Comparison of ENCODE assay signal across 16 cellular contexts in genomic region chr21:28421716-28422480, GRCh38.
DNase-seq lines count a peak whose midpoint lies in the region; ATAC-seq and TF ChIP-seq lines count a peak whose summit lies in the region.
"Had no signal": no experiment of that assay in that cellular context is flagged by ENCODE, and none has a peak within 500 bp of the region (broad histone marks: within the 10 kb centered on the region; RNA-seq: fewer than 3 reads in every experiment).

No MANE protein-coding gene starts in this region.

- H3K4me1 Mint-ChIP-seq in osteocyte (ENCODE audit: unreplicated experiment) = peaks cover 43% of the 10 kb centered on the region
- H3K4me1 Mint-ChIP-seq: brain had no signal

- in situ Hi-C loops in IMR-90 (cut with MboI; ENCODE audit: low sequenced_read_pairs) = no loop called here

- H3K4me3 ChIP-seq in AG04449 (ENCODE audit: low read depth, low read length) (no peak overlapping the region), IMR-90 (ENCODE audit: insufficient read depth, low read depth, low read length) (no peak overlapping the region), esophagus muscularis mucosa (no peak overlapping the region)
- H3K4me3 ChIP-seq: heart left ventricle, prostate gland had no signal

- no peaks in the 10 kb centered on the region for H3K9me3 Mint-ChIP-seq in osteocyte (ENCODE audit: unreplicated experiment)
- H3K9me3 Mint-ChIP-seq: brain; effector memory CD8-positive, alpha-beta T cell; type B pancreatic cell had no signal

- H3K79me1 ChIP-seq in IMR-90 (ENCODE audit: low read depth in 1 of 2, low read length in 2 of 2) = no peaks in the 10 kb centered on the region

- peak overlapping the region; percentile 72 for H4K91ac ChIP-seq in IMR-90 (ENCODE audit: insufficient read depth, low read depth, low read length)

- no peaks in the 10 kb centered on the region for H3K9me1 ChIP-seq in IMR-90 (ENCODE audit: insufficient read depth, low read length)

- H3K27ac Mint-ChIP-seq in osteocyte (ENCODE audit: unreplicated experiment) = peak overlapping the region; percentile 90
- H3K27ac Mint-ChIP-seq: brain; effector memory CD8-positive, alpha-beta T cell; type B pancreatic cell had no signal

- peak overlapping the region; percentile 67; the same call in 1 of the 2 replicates for H3K14ac ChIP-seq in IMR-90 (replicated peaks; ENCODE audit: low read depth, low read length)

- H3K9ac ChIP-seq in IMR-90 (ENCODE audit: low read depth, low read length) = no peak overlapping the region

- H2BK5ac ChIP-seq in IMR-90 (ENCODE audit: low read depth, low read length, poor library complexity, severe bottlenecking) = peak overlapping the region; percentile 87

- POLR2A ChIA-PET in AG04449 (lab: Yijun Ruan, JAX) (interaction anchor here (1.0 kb wide), 1 partner anchor 10 kb away, joined by 3 read pairs; no protein-coding TSS in a partner anchor), IMR-90 (lab: Charles Lee; ENCODE audit: unreplicated experiment) (no interaction called here)

- peak overlapping the region; percentile 100 for H3K18ac ChIP-seq in IMR-90 (ENCODE audit: low read depth, low read length)

- H3K27ac ChIP-seq in IMR-90 (ENCODE audit: insufficient read depth, low read length) (peak overlapping the region; percentile 79; the same call in 1 of the 2 replicates), esophagus muscularis mucosa (replicated peaks in 1 of 4) (peak overlapping the region in 3 of 4 donors; percentile 17 to 55 (median 37))
- H3K27ac ChIP-seq: heart left ventricle, prostate gland, VCaP had no signal

- intact Hi-C loops in IMR-90 (cut with micrococcal nuclease) (loop anchor here (10.0 kb wide), 1 partner anchor 1577 kb away; the partner anchor contains the start of gene ADAMTS1), esophagus muscularis mucosa (cut with DNase I) (no loop called here)

- peak overlapping the region; percentile 63 for H3K4ac ChIP-seq in IMR-90 (ENCODE audit: low read depth, low read length)

- H3K36me3 Mint-ChIP-seq in osteocyte (ENCODE audit: unreplicated experiment) = no peaks in the 10 kb centered on the region
- H3K36me3 Mint-ChIP-seq: brain, type B pancreatic cell had no signal

- H3K9me3 ChIP-seq in IMR-90 (ENCODE audit: control insufficient read depth, insufficient read depth, low read length) = no peaks in the 10 kb centered on the region
- no peaks in the 10 kb centered on the region for H3K9me3 ChIP-seq in esophagus muscularis mucosa
- H3K9me3 ChIP-seq: heart left ventricle, prostate gland had no signal

- H4K5ac ChIP-seq in IMR-90 (ENCODE audit: low read depth, low read length) = peak overlapping the region; percentile 98

- ATAC-seq in IMR-90 (ENCODE audit: low read depth) (peak; percentile 56), GM19324 (IDR thresholded peaks at IDR 0.05; ENCODE audit: low FRiP score, unreplicated experiment) (no peak)
- ATAC-seq: effector memory CD8-positive, alpha-beta T cell had no signal

- TF ChIP-seq POLR2A in IMR-90 (IDR thresholded peaks at IDR 0.05; ENCODE audit: low read depth, low read length) = no peak
- no peak for TF ChIP-seq POLR2A in esophagus muscularis mucosa (IDR thresholded peaks at IDR 0.05; ENCODE audit: low read depth)

- H2AK9ac ChIP-seq in IMR-90 (replicated peaks; ENCODE audit: low read depth, low read length, poor library complexity) = no peak overlapping the region

- TF ChIP-seq EP300 in esophagus muscularis mucosa (IDR thresholded peaks at IDR 0.05) = no peak

- DNase-seq in AG04449 (ENCODE audit: low read depth, low spot score) (peak; percentile 86), IMR-90 (peak; percentile 78), esophagus muscularis mucosa (ENCODE audit: extremely low spot score) (no peak), osteocyte (ENCODE audit: extremely low spot score, unreplicated experiment) (no peak)
- DNase-seq in stimulated activated CD4-positive, alpha-beta T cell treated with anti-CD3 and anti-CD28 coated beads, Interleukin-4, amount 100 ng/mL, for 4 hours = no peak
- no peak for DNase-seq in activated CD4-positive, alpha-beta T cell treated with anti-CD3 and anti-CD28 coated beads for 1 hour
- DNase-seq in stimulated activated naive CD4-positive, alpha-beta T cell treated with Interleukin-2 at 50 U/mL for 16 hours (lab: John Stamatoyannopoulos, UW) = no peak
- DNase-seq: effector memory CD8-positive, alpha-beta T cell; heart left ventricle; NCI-H187; NCI-H510A treated with DMSO at 0.1 percent for 48 hours had no signal

- no TSS peak for BruUV-seq in IMR-90 (replicated peaks; lab: Mats Ljungman, UMichigan)

- H3K4me3 Mint-ChIP-seq in osteocyte (ENCODE audit: unreplicated experiment) = no peak overlapping the region
- H3K4me3 Mint-ChIP-seq: brain; effector memory CD8-positive, alpha-beta T cell; type B pancreatic cell had no signal

- CTCF ChIA-PET in AG04449 (lab: Yijun Ruan, JAX) = interaction anchor here (0.6 kb wide), 1 partner anchor 518 kb away, joined by 3 read pairs; no protein-coding TSS in a partner anchor
- CTCF ChIA-PET in IMR-90 (lab: Yijun Ruan, JAX) = no interaction called here

- no peak overlapping the region for H3K56ac ChIP-seq in IMR-90 (ENCODE audit: extremely low read depth, insufficient read depth, low read length)

- peaks cover 11% of the 10 kb centered on the region for H3K4me1 ChIP-seq in IMR-90 (ENCODE audit: control insufficient read depth, insufficient read depth, low read length)
- peaks cover 0 to 44% (median 14%) of the 10 kb centered on the region in 4 donors for H3K4me1 ChIP-seq in esophagus muscularis mucosa
- H3K4me1 ChIP-seq: prostate gland had no signal

- H4K8ac ChIP-seq in IMR-90 (ENCODE audit: low read depth in 2 of 2, low read length in 2 of 2) = peak overlapping the region; percentile 1 to 80; a peak in 3 of 4 replicates

- H3K36me3 ChIP-seq in IMR-90 (ENCODE audit: control insufficient read depth, insufficient read depth, low read length) (no peaks in the 10 kb centered on the region), esophagus muscularis mucosa (peaks cover 0 to under 1% (median 0%) of the 10 kb centered on the region in 4 donors)
- H3K36me3 ChIP-seq: heart left ventricle, prostate gland had no signal

- H3K23ac ChIP-seq in IMR-90 (ENCODE audit: low read depth, low read length) = no peak overlapping the region; the same call in 1 of the 2 replicates

- TF ChIP-seq CTCF in AG04449 (IDR thresholded peaks at IDR 0.05; ENCODE audit: insufficient read depth, low read length, missing control alignments) (no peak), IMR-90 (conservative IDR thresholded peaks at IDR 0.05; ENCODE audit: low read depth, low read length) (no peak), esophagus muscularis mucosa (IDR thresholded peaks at IDR 0.05) (no peak), osteocyte (IDR thresholded peaks at IDR 0.05) (no peak)

- H3K27me3 ChIP-seq in IMR-90 (ENCODE audit: control insufficient read depth, insufficient read depth, low read length) (no peaks in the 10 kb centered on the region), esophagus muscularis mucosa (no peaks in the 10 kb centered on the region)
- H3K27me3 ChIP-seq: heart left ventricle had no signal

- no peak overlapping the region; the same call in 1 of the 2 replicates for H2AK5ac ChIP-seq in IMR-90 (ENCODE audit: low read depth, low read length)

- no peaks in the 10 kb centered on the region for H4K20me1 ChIP-seq in IMR-90 (ENCODE audit: insufficient read depth, low read length)

- dilution Hi-C loops in IMR-90 (cut with HindIII; ENCODE audit: low sequenced_read_pairs, unreplicated experiment) = no loop called here

- peak overlapping the region; percentile 75 for H2BK20ac ChIP-seq in IMR-90 (ENCODE audit: low read depth, low read length)

- H2BK15ac ChIP-seq in IMR-90 (ENCODE audit: low read depth, low read length) = peak overlapping the region; percentile 90

- peak overlapping the region; percentile 87 for H2BK120ac ChIP-seq in IMR-90 (ENCODE audit: low read depth, low read length)

- no peak overlapping the region for H2AFZ ChIP-seq in IMR-90 (replicated peaks; ENCODE audit: low read length, poor library complexity)

- WGBS in IMR-90 (ENCODE audit: extremely low coverage in 2 of 2, insufficient read length in 1 of 2), 2 experiments = no CpG with 5 or more reads among the region's 3 CpGs
- 56% methylated on average over 3 of the region's 3 CpGs for WGBS in esophagus muscularis mucosa

- H3K4me2 ChIP-seq in IMR-90 (ENCODE audit: low read depth, low read length) = no peak overlapping the region; the same call in 1 of the 2 replicates

- TF ChIP-seq RAD21 in IMR-90 (IDR thresholded peaks at IDR 0.05; ENCODE audit: low read length) = no peak

- H3K27me3 Mint-ChIP-seq in osteocyte (ENCODE audit: unreplicated experiment) = no peaks in the 10 kb centered on the region
- H3K27me3 Mint-ChIP-seq: brain; effector memory CD8-positive, alpha-beta T cell; type B pancreatic cell had no signal

TF ChIP-seq in IMR-90, 13 proteins besides CTCF, POLR2A, EP300 and RAD21:
- TF ChIP-seq CHD1 (IDR thresholded peaks at IDR 0.05; ENCODE audit: low read depth, low read length) (no peak), FOS (IDR thresholded peaks at IDR 0.05; ENCODE audit: low read depth, low read length) (0 out of 2 replicates have a peak, but pooled peaks have one; percentile 24), CEBPB (IDR thresholded peaks at IDR 0.05; ENCODE audit: low read depth, low read length) (peak; percentile 48), BHLHE40 (IDR thresholded peaks at IDR 0.05; ENCODE audit: low read depth, low read length) (peak; percentile 7; the same call in 1 of the 2 replicates)
- TF ChIP-seq, protein P1, sequence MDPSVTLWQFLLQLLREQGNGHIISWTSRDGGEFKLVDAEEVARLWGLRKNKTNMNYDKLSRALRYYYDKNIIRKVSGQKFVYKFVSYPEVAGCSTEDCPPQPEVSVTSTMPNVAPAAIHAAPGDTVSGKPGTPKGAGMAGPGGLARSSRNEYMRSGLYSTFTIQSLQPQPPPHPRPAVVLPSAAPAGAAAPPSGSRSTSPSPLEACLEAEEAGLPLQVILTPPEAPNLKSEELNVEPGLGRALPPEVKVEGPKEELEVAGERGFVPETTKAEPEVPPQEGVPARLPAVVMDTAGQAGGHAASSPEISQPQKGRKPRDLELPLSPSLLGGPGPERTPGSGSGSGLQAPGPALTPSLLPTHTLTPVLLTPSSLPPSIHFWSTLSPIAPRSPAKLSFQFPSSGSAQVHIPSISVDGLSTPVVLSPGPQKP (IDR thresholded peaks at IDR 0.05; ENCODE audit: borderline replicate concordance, low read depth, low read length) = no peak

Comparison
In these comparisons a context has a peak if more than half of its experiments do, and no peak if none do; other contexts are left out.
1. DNase-seq: peak in AG04449 (single experiment) and IMR-90 (single experiment); none in esophagus muscularis mucosa (single experiment), osteocyte (single experiment), stimulated activated CD4-positive, alpha-beta T cell treated with anti-CD3 and anti-CD28 coated beads, Interleukin-4, amount 100 ng/mL, for 4 hours (0 of 2), activated CD4-positive, alpha-beta T cell treated with anti-CD3 and anti-CD28 coated beads for 1 hour (single experiment) and stimulated activated naive CD4-positive, alpha-beta T cell treated with Interleukin-2 at 50 U/mL for 16 hours (single experiment).